18 cellular contexts compared by ENCODE assay signal in genomic region chr10:11411926-11412545, GRCh38.
DNase-seq lines count a peak whose midpoint lies in the region; ATAC-seq, FAIRE-seq and TF ChIP-seq lines count a peak whose summit lies in the region.
"Had no signal": no experiment of that assay in that cellular context is flagged by ENCODE, and none has a peak within 500 bp of the region (broad histone marks: within the 10 kb centered on the region; RNA-seq: fewer than 3 reads in every experiment).

No MANE protein-coding gene starts in this region.

- no peak overlapping the region for H3K4me3 Mint-ChIP-seq in osteocyte (ENCODE audit: unreplicated experiment)

- DNase-seq in DMS53 (lab: John Stamatoyannopoulos, UW) (peak; percentile 35), DMS53 treated with DMSO at 0.1 percent for 48 hours (lab: John Stamatoyannopoulos, UW; ENCODE audit: unreplicated experiment) (no peak), SK-MEL-5 (ENCODE audit: low read depth, low spot score) (peak; percentile 58), HepG2 (ENCODE audit: low spot score) (no peak), osteocyte (ENCODE audit: extremely low spot score, unreplicated experiment) (no peak)
- DNase-seq in activated naive CD4-positive, alpha-beta T cell treated with anti-CD3 and anti-CD28 coated beads, Interleukin-2, amount 50 U/mL, for 72 hours (ENCODE audit: low spot score in 2 of 2), result no peak
- DNase-seq: activated T-cell treated with anti-CD3 and anti-CD28 coated beads, Interleukin-2, amount 50 U/mL, for 1 hour; amygdala; Caco-2; gastrocnemius medialis; NCI-H1105 treated with DMSO at 0.1 percent for 48 hours; thyroid gland had no signal

- FAIRE-seq in HepG2 (lab: Jason Lieb, UNC), result no peak
- FAIRE-seq: A204.1, GM12892, GM19239, keratinocyte had no signal

- no TSS peak for BruUV-seq in HepG2 (replicated peaks; lab: Mats Ljungman, UMichigan)

- no peak overlapping the region for H3K27ac ChIP-seq in KMS-11
- no peak overlapping the region for H3K27ac ChIP-seq in HepG2 (ENCODE audit: extremely low read length, insufficient read depth, low read length)
- H3K27ac ChIP-seq: gastrocnemius medialis, thyroid gland had no signal

- WGBS in HepG2 (ENCODE audit: low lambda C conversion rate), result 3% methylated on average over 2 of the region's 2 CpGs

- CTCF ChIA-PET in HepG2 (lab: Yijun Ruan, JAX; ENCODE audit: low intra/inter-chr PET ratio, low total read pairs), result no interaction called here

- H3K9ac ChIP-seq in KMS-11 (no peak overlapping the region), HepG2 (ENCODE audit: insufficient read depth, low read depth, low read length) (no peak overlapping the region)

- no peaks in the 10 kb centered on the region for H3K4me1 Mint-ChIP-seq in osteocyte (ENCODE audit: unreplicated experiment)

- H3K27me3 Mint-ChIP-seq in osteocyte (ENCODE audit: unreplicated experiment), result no peaks in the 10 kb centered on the region

- no peak overlapping the region for H3K4me2 ChIP-seq in KMS-11
- no peak overlapping the region for H3K4me2 ChIP-seq in HepG2 (ENCODE audit: low read depth, low read length)

- no peaks in the 10 kb centered on the region for H3K79me2 ChIP-seq in KMS-11 (ENCODE audit: insufficient read depth, low read depth)
- no peaks in the 10 kb centered on the region for H3K79me2 ChIP-seq in HepG2 (ENCODE audit: insufficient read depth, low read length)

- H3K36me3 Mint-ChIP-seq in osteocyte (ENCODE audit: unreplicated experiment), result no peaks in the 10 kb centered on the region
- H3K36me3 Mint-ChIP-seq in activated naive CD4-positive, alpha-beta T cell treated with anti-CD3 and anti-CD28 coated beads, Interleukin-2, amount 50 U/mL, for 72 hours, result peaks cover 0 to 7% of the 10 kb centered on the region in 2 donors

- peaks cover 5% of the 10 kb centered on the region for H3K9me3 Mint-ChIP-seq in osteocyte (ENCODE audit: unreplicated experiment)
- H3K9me3 Mint-ChIP-seq in activated naive CD4-positive, alpha-beta T cell treated with anti-CD3 and anti-CD28 coated beads, Interleukin-2, amount 50 U/mL, for 72 hours, result peaks cover 6 to 11% of the 10 kb centered on the region in 2 donors

- POLR2A ChIA-PET in HepG2 (lab: Yijun Ruan, JAX), result no interaction called here

- H4K20me1 ChIP-seq in KMS-11 (ENCODE audit: insufficient read depth), result no peaks in the 10 kb centered on the region
- no peaks in the 10 kb centered on the region for H4K20me1 ChIP-seq in HepG2 (ENCODE audit: insufficient read depth, low read length)

- no peak overlapping the region for H3K4me3 ChIP-seq in KMS-11 (IDR thresholded peaks at IDR 0.05; ENCODE audit: insufficient read depth, low read depth, low read length)
- no peak overlapping the region for H3K4me3 ChIP-seq in HepG2 (replicated peaks in 1 of 3; ENCODE audit: insufficient read depth in 1 of 3, low read depth in 2 of 3, low read length in 3 of 3)
- H3K4me3 ChIP-seq: gastrocnemius medialis, thyroid gland had no signal

- intact Hi-C loops in HepG2 (cut with micrococcal nuclease; ENCODE audit: unreplicated experiment), result no loop called here

- TF ChIP-seq RAD21 in HepG2 (CRISPR knock-in tag; IDR thresholded peaks at IDR 0.05), result no peak

- ATAC-seq in HepG2 (no peak; the same call in 2 of the 3 replicates), GM21447 (IDR thresholded peaks at IDR 0.05; ENCODE audit: unreplicated experiment) (no peak)
- ATAC-seq in activated naive CD4-positive, alpha-beta T cell treated with anti-CD3 and anti-CD28 coated beads, Interleukin-2, amount 50 U/mL, for 72 hours, result no peak
- ATAC-seq: gastrocnemius medialis had no signal

- no peaks in the 10 kb centered on the region for H3K4me1 ChIP-seq in KMS-11 (ENCODE audit: low read depth, poor library complexity, severe bottlenecking)
- peaks cover 17% of the 10 kb centered on the region for H3K4me1 ChIP-seq in HepG2 (ENCODE audit: insufficient read depth, low read length)
- H3K4me1 ChIP-seq: Caco-2, gastrocnemius medialis, thyroid gland had no signal

- TF ChIP-seq CTCF in KMS-11 (conservative IDR thresholded peaks at IDR 0.05; ENCODE audit: low read depth, low read length), result peak; percentile 17; the same call in 1 of the 2 replicates
- TF ChIP-seq CTCF in HepG2 (CRISPR knock-in tag; IDR thresholded peaks at IDR 0.05), result peak; percentile 19; the same call in 1 of the 2 replicates
- TF ChIP-seq CTCF in osteocyte (IDR thresholded peaks at IDR 0.05), result no peak

- no peaks in the 10 kb centered on the region for H3K36me3 ChIP-seq in KMS-11 (ENCODE audit: insufficient read depth)
- no peaks in the 10 kb centered on the region for H3K36me3 ChIP-seq in HepG2 (replicated peaks in 1 of 2; ENCODE audit: control insufficient read depth in 1 of 2, insufficient read depth in 2 of 2, low read length in 2 of 2)
- H3K36me3 ChIP-seq: gastrocnemius medialis, thyroid gland had no signal

- H3K27me3 ChIP-seq in KMS-11 (ENCODE audit: insufficient read depth, low read depth), result no peaks in the 10 kb centered on the region
- H3K27me3 ChIP-seq in HepG2 (ENCODE audit: control insufficient read depth in 1 of 2, insufficient read depth in 2 of 2, low read length in 2 of 2), result no peaks in the 10 kb centered on the region
- H3K27me3 ChIP-seq: thyroid gland had no signal

- H2AFZ ChIP-seq in KMS-11 (ENCODE audit: low read depth) (no peak overlapping the region), HepG2 (ENCODE audit: low read length) (no peak overlapping the region)

- TF ChIP-seq EP300 in HepG2 (IDR thresholded peaks at IDR 0.05; ENCODE audit: low read depth in 2 of 2, low read length in 2 of 2) (no peak), HepG2 (CRISPR knock-in tag; IDR thresholded peaks at IDR 0.05; ENCODE audit: borderline replicate concordance) (no peak)

- in situ Hi-C loops in SK-MEL-5 (cut with HindIII; ENCODE audit: low pct_unique_long_range_greater_than_20kb, low sequenced_read_pairs), result no loop called here
- in situ Hi-C loops in HepG2 (cut with HindIII; ENCODE audit: extremely low pct_ligation_motif_present, low pct_unique_long_range_greater_than_20kb), result no loop called here

- H3K9me3 ChIP-seq in HepG2 (ENCODE audit: low read length), result no peaks in the 10 kb centered on the region
- H3K9me3 ChIP-seq: gastrocnemius medialis, thyroid gland had no signal

- TF ChIP-seq POLR2A in HepG2 (IDR thresholded peaks at IDR 0.05; ENCODE audit: insufficient read depth in 1 of 2, low read depth in 2 of 2, low read length in 2 of 2), result no peak

- no peak overlapping the region for H3K27ac Mint-ChIP-seq in osteocyte (ENCODE audit: unreplicated experiment)
- H3K27ac Mint-ChIP-seq in activated naive CD4-positive, alpha-beta T cell treated with anti-CD3 and anti-CD28 coated beads, Interleukin-2, amount 50 U/mL, for 72 hours, result no peak overlapping the region

TF ChIP-seq in HepG2, 621 proteins besides CTCF, POLR2A, EP300 and RAD21:
- no peak for TF ChIP-seq ZNF605 (CRISPR knock-in tag; IDR thresholded peaks at IDR 0.05)
- TF ChIP-seq CENPT (CRISPR knock-in tag; IDR thresholded peaks at IDR 0.05; ENCODE audit: low read depth), result no peak
- TF ChIP-seq IKZF4 (CRISPR knock-in tag; IDR thresholded peaks at IDR 0.05; ENCODE audit: borderline replicate concordance, low read depth, not compliant biosample characterization), result no peak
- TF ChIP-seq ZNF382 (CRISPR knock-in tag; IDR thresholded peaks at IDR 0.05; ENCODE audit: borderline replicate concordance), result no peak
- no peak for TF ChIP-seq ZNF766 (CRISPR knock-in tag; IDR thresholded peaks at IDR 0.05; ENCODE audit: borderline replicate concordance)
- TF ChIP-seq, protein P1, sequence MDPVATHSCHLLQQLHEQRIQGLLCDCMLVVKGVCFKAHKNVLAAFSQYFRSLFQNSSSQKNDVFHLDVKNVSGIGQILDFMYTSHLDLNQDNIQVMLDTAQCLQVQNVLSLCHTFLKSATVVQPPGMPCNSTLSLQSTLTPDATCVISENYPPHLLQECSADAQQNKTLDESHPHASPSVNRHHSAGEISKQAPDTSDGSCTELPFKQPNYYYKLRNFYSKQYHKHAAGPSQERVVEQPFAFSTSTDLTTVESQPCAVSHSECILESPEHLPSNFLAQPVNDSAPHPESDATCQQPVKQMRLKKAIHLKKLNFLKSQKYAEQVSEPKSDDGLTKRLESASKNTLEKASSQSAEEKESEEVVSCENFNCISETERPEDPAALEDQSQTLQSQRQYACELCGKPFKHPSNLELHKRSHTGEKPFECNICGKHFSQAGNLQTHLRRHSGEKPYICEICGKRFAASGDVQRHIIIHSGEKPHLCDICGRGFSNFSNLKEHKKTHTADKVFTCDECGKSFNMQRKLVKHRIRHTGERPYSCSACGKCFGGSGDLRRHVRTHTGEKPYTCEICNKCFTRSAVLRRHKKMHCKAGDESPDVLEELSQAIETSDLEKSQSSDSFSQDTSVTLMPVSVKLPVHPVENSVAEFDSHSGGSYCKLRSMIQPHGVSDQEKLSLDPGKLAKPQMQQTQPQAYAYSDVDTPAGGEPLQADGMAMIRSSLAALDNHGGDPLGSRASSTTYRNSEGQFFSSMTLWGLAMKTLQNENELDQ (CRISPR knock-in tag; IDR thresholded peaks at IDR 0.05; ENCODE audit: borderline replicate concordance), result no peak
- no peak for TF ChIP-seq PCBP1 (IDR thresholded peaks at IDR 0.05; ENCODE audit: borderline replicate concordance, low read depth, low read length)
- no peak for TF ChIP-seq NBN (conservative IDR thresholded peaks at IDR 0.05)
- no peak for TF ChIP-seq DMAP1 (CRISPR knock-in tag; IDR thresholded peaks at IDR 0.05)
- TF ChIP-seq ZSCAN20 (CRISPR knock-in tag; IDR thresholded peaks at IDR 0.05; ENCODE audit: borderline replicate concordance), result no peak
- no peak for TF ChIP-seq TBX3 (IDR thresholded peaks at IDR 0.05; ENCODE audit: borderline replicate concordance)
- no peak for TF ChIP-seq TAF1 (CRISPR knock-in tag; IDR thresholded peaks at IDR 0.05)
- no peak for TF ChIP-seq ZNF335 (CRISPR knock-in tag; IDR thresholded peaks at IDR 0.05)
- no peak for TF ChIP-seq SRF (IDR thresholded peaks at IDR 0.05; ENCODE audit: low read depth, low read length)
- TF ChIP-seq ZBTB21 (CRISPR knock-in tag; IDR thresholded peaks at IDR 0.05), result no peak

Comparison
In these comparisons a context has a peak if more than half of its experiments do, and no peak if none do; other contexts are left out.
1. DNase-seq: peak in DMS53 (single experiment) and SK-MEL-5 (single experiment); none in DMS53 treated with DMSO at 0.1 percent for 48 hours (single experiment), HepG2 (single experiment), osteocyte (single experiment) and activated naive CD4-positive, alpha-beta T cell treated with anti-CD3 and anti-CD28 coated beads, Interleukin-2, amount 50 U/mL, for 72 hours (0 of 2).